In genomic region chr18:6202861-6203260, GRCh38 we compare ENCODE assay signal across 6 cellular contexts.
"Had no signal": no experiment of that assay in that cellular context is flagged by ENCODE, and none has a peak within 500 bp of the region (broad histone marks: within the 10 kb centered on the region; RNA-seq: fewer than 3 reads in every experiment).

No MANE protein-coding gene starts in this region.

- H3K4me1 Mint-ChIP-seq: IgD-negative memory B cell had no signal

- ATAC-seq: GM23338, HepG2 had no signal

- H3K27ac ChIP-seq: HL-60 had no signal

- H3K27me3 Mint-ChIP-seq: IgD-negative memory B cell had no signal

- H3K36me3 Mint-ChIP-seq: IgD-negative memory B cell had no signal

- H3K4me3 ChIP-seq: GM23338 had no signal

- H3K27ac Mint-ChIP-seq: GM23338, H9, IgD-negative memory B cell had no signal

- H3K4me3 Mint-ChIP-seq: GM23338, H9, IgD-negative memory B cell had no signal

- H3K9me3 Mint-ChIP-seq: GM23338, H9 had no signal

- DNase-seq: H9, HCEC 1CT had no signal
